ENCODE assay signal across 8 cellular contexts in genomic region chr4:113760094-113760851, GRCh38. TPM values are rescaled to one million over a fixed set of nuclear protein-coding genes. Genes with fewer than 3 reads are reported as not detected.
A peak's percentile ranks its signal among the peaks of the same experiment; 100 is the strongest.
DNase-seq lines count a peak whose midpoint lies in the region; ATAC-seq and TF ChIP-seq lines count a peak whose summit lies in the region.

No MANE protein-coding gene starts in this region.

- H3K27me3 ChIP-seq in Panc1 (ENCODE audit: control insufficient read depth, insufficient read depth, low read length) (no peaks in the 10 kb centered on the region), left ventricle myocardium inferior (ENCODE audit: low read depth) (no peaks in the 10 kb centered on the region), trophoblast cell (ENCODE audit: insufficient read depth, low read length) (no peaks in the 10 kb centered on the region)

- H4K12ac ChIP-seq in trophoblast cell (ENCODE audit: low read depth, low read length): peak overlapping the region; percentile 76

- H3K4me3 Mint-ChIP-seq in activated naive CD8-positive, alpha-beta T cell treated with anti-CD3 and anti-CD28 coated beads, Interleukin-2, amount 50 U/mL, for 24 hours: peak overlapping the region; percentile 94

- peak overlapping the region; percentile 89 for H3K27ac ChIP-seq in Panc1 (ENCODE audit: low read length)
- peak overlapping the region; percentile 99 for H3K27ac ChIP-seq in left ventricle myocardium inferior (replicated peaks)
- peak overlapping the region; percentile 99 for H3K27ac ChIP-seq in trophoblast cell (ENCODE audit: low read depth, low read length)

- H4K91ac ChIP-seq in trophoblast cell (ENCODE audit: low read depth, low read length): peak overlapping the region; percentile 86

- BruUV-seq in Panc1 (replicated peaks; lab: Mats Ljungman, UMichigan): TSS peak; percentile 44

- peak overlapping the region; percentile 91 for H3K4me2 ChIP-seq in trophoblast cell (ENCODE audit: low read length)

- H3K4me3 ChIP-seq in Panc1 (ENCODE audit: low read depth in 2 of 2, low read length in 2 of 2): peak overlapping the region; percentile 73 to 97
- peak overlapping the region; percentile 92 for H3K4me3 ChIP-seq in left ventricle myocardium inferior
- peak overlapping the region; percentile 86 for H3K4me3 ChIP-seq in trophoblast cell (ENCODE audit: low read depth, low read length)

- H3K79me2 ChIP-seq in trophoblast cell (ENCODE audit: control insufficient read depth, insufficient read depth, low read length, poor library complexity): peaks cover 12% of the 10 kb centered on the region

- no peaks in the 10 kb centered on the region; the same call in none of the 2 replicates for H3K36me3 ChIP-seq in Panc1 (ENCODE audit: control insufficient read depth, insufficient read depth, low read length)
- H3K36me3 ChIP-seq in left ventricle myocardium inferior: peaks cover 6% of the 10 kb centered on the region
- no peaks in the 10 kb centered on the region for H3K36me3 ChIP-seq in trophoblast cell (ENCODE audit: control insufficient read depth in 1 of 2, insufficient read depth in 2 of 2, low read length in 2 of 2)

- peak overlapping the region; percentile 34 for H3K4ac ChIP-seq in trophoblast cell (ENCODE audit: low read depth, low read length)

- H3K27me3 Mint-ChIP-seq in activated naive CD8-positive, alpha-beta T cell treated with anti-CD3 and anti-CD28 coated beads, Interleukin-2, amount 50 U/mL, for 24 hours: peaks cover 3% of the 10 kb centered on the region

- in situ Hi-C loops in Panc1 (cut with HindIII; ENCODE audit: low pct_unique_long_range_greater_than_20kb, low sequenced_read_pairs): no loop called here

- peak overlapping the region; percentile 41 for H2BK12ac ChIP-seq in trophoblast cell (ENCODE audit: low read length)

- no CpG with 5 or more reads among the region's 22 CpGs for WGBS in trophoblast cell (ENCODE audit: extremely low coverage, insufficient coverage, insufficient read length)

- peak overlapping the region; percentile 26 for H2BK120ac ChIP-seq in trophoblast cell (ENCODE audit: insufficient read depth, low read length, poor library complexity)

- peaks cover 53% of the 10 kb centered on the region for H3K4me1 Mint-ChIP-seq in activated naive CD8-positive, alpha-beta T cell treated with anti-CD3 and anti-CD28 coated beads, Interleukin-2, amount 50 U/mL, for 24 hours

- peaks cover 32% of the 10 kb centered on the region for H3K36me3 Mint-ChIP-seq in activated naive CD8-positive, alpha-beta T cell treated with anti-CD3 and anti-CD28 coated beads, Interleukin-2, amount 50 U/mL, for 24 hours (ENCODE audit: low read depth)

- CTCF ChIA-PET in Panc1 (lab: Charles Lee): no interaction called here

- H2AK5ac ChIP-seq in trophoblast cell (ENCODE audit: low read length): no peak overlapping the region

- H3K4me1 ChIP-seq in Panc1 (ENCODE audit: control insufficient read depth, insufficient read depth, low read length) (peaks cover 12% of the 10 kb centered on the region), left ventricle myocardium inferior (peaks cover 76% of the 10 kb centered on the region), trophoblast cell (ENCODE audit: control insufficient read depth in 1 of 2, insufficient read depth in 2 of 2, low read length in 2 of 2) (no peaks in the 10 kb centered on the region)

- intact Hi-C loops in Right ventricle myocardium inferior (cut with DNase I) (loop anchor here (2.0 to 5.0 kb wide), 5 partner anchors 123 to 363 kb away; no protein-coding TSS in a partner anchor), cardiac septum (cut with DNase I) (loop anchor here (2.0 to 10.0 kb wide), 5 partner anchors 75 to 615 kb away; no protein-coding TSS in a partner anchor), Panc1 (cut with micrococcal nuclease; ENCODE audit: unreplicated experiment) (loop anchor here (2.0 to 5.0 kb wide), 2 partner anchors 213 to 363 kb away; no protein-coding TSS in a partner anchor), left ventricle myocardium inferior (cut with micrococcal nuclease) (loop anchor here (5.0 to 10.0 kb wide), 2 partner anchors 213 to 365 kb away; no protein-coding TSS in a partner anchor)

- H3K18ac ChIP-seq in trophoblast cell (ENCODE audit: low read length): peak overlapping the region; percentile 78

- DNase-seq in Right ventricle myocardium inferior (ENCODE audit: missing footprints) (peak; percentile 74), cardiac septum (ENCODE audit: low spot score) (no peak), Panc1 (ENCODE audit: low read depth, low spot score) (no peak), left ventricle myocardium inferior (peak; percentile 33), trophoblast cell (no peak)
- DNase-seq in activated naive CD8-positive, alpha-beta T cell treated with anti-CD3 and anti-CD28 coated beads, Interleukin-2, amount 50 U/mL, for 24 hours: peak; percentile 36

- H4K8ac ChIP-seq in trophoblast cell (ENCODE audit: low read depth, low read length): peak overlapping the region; percentile 61

- TF ChIP-seq CTCF in Panc1 (IDR thresholded peaks at IDR 0.05) (no peak), left ventricle myocardium inferior (IDR thresholded peaks at IDR 0.05; ENCODE audit: borderline replicate concordance) (no peak)

- peak overlapping the region; percentile 80 for H3K14ac ChIP-seq in trophoblast cell (ENCODE audit: low read length)

- peaks cover 20% of the 10 kb centered on the region for H3K79me1 ChIP-seq in trophoblast cell (ENCODE audit: low read length)

- peak overlapping the region; percentile 82 for H2AFZ ChIP-seq in trophoblast cell (ENCODE audit: insufficient read depth, low read length, poor library complexity)

- H3K9ac ChIP-seq in trophoblast cell (ENCODE audit: low read length): peak overlapping the region; percentile 80

- ATAC-seq in Right ventricle myocardium inferior: no peak
- peak; percentile 11 for ATAC-seq in Panc1
- ATAC-seq in activated naive CD8-positive, alpha-beta T cell treated with anti-CD3 and anti-CD28 coated beads, Interleukin-2, amount 50 U/mL, for 24 hours: no peak
- ATAC-seq in GM21723 (IDR thresholded peaks at IDR 0.05; ENCODE audit: unreplicated experiment): no peak
- no peak for ATAC-seq in GM21367 (IDR thresholded peaks at IDR 0.05; ENCODE audit: unreplicated experiment)

- peak overlapping the region; percentile 78 for H2BK5ac ChIP-seq in trophoblast cell (ENCODE audit: low read depth, low read length, poor library complexity)

- H3K9me3 ChIP-seq in Panc1 (ENCODE audit: control insufficient read depth, insufficient read depth, low read depth, low read length): no peaks in the 10 kb centered on the region
- no peaks in the 10 kb centered on the region for H3K9me3 ChIP-seq in left ventricle myocardium inferior (replicated peaks)
- H3K9me3 ChIP-seq in trophoblast cell (ENCODE audit: insufficient read depth, low read depth, low read length): no peaks in the 10 kb centered on the region

- H3K27ac Mint-ChIP-seq in activated naive CD8-positive, alpha-beta T cell treated with anti-CD3 and anti-CD28 coated beads, Interleukin-2, amount 50 U/mL, for 24 hours: peak overlapping the region; percentile 92

- H3K9me3 Mint-ChIP-seq in activated naive CD8-positive, alpha-beta T cell treated with anti-CD3 and anti-CD28 coated beads, Interleukin-2, amount 50 U/mL, for 24 hours: no peaks in the 10 kb centered on the region

- POLR2A ChIA-PET in Panc1 (lab: Charles Lee): interaction anchor here (0.6 kb wide), 1 partner anchor 187 kb away, joined by 3 read pairs; no protein-coding TSS in a partner anchor

- H3K23ac ChIP-seq in trophoblast cell (ENCODE audit: low read length): no peak overlapping the region

RNA-seq across cellular contexts. Expression of gene CAMK2D, which starts 1.3 kb away (rescaled TPM):
- 214 TPM for total RNA-seq in Right ventricle myocardium inferior
- total RNA-seq in cardiac septum: 217 TPM
- total RNA-seq in Panc1 (2021; ENCODE audit: unreplicated experiment): 29.5 TPM
- 21.1 TPM for polyA plus RNA-seq in Panc1 (2012; ENCODE audit: insufficient read length)
- 223 TPM for total RNA-seq in left ventricle myocardium inferior
- polyA plus RNA-seq in trophoblast cell (2013): 27.7 and 28.8 TPM in 2 replicates

Comparison
In these comparisons a context has a peak if more than half of its experiments do, and no peak if none do; other contexts are left out.
1. DNase-seq: peak in Right ventricle myocardium inferior (single experiment), activated naive CD8-positive, alpha-beta T cell treated with anti-CD3 and anti-CD28 coated beads, Interleukin-2, amount 50 U/mL, for 24 hours (single experiment) and left ventricle myocardium inferior (single experiment); none in cardiac septum (single experiment), Panc1 (single experiment) and trophoblast cell (0 of 2).
2. Peak in every context shown above with its lines, with median percentiles within 50 percentile points of each other: H3K27ac ChIP-seq and H3K4me3 ChIP-seq.